In the genomic region with DNA sequence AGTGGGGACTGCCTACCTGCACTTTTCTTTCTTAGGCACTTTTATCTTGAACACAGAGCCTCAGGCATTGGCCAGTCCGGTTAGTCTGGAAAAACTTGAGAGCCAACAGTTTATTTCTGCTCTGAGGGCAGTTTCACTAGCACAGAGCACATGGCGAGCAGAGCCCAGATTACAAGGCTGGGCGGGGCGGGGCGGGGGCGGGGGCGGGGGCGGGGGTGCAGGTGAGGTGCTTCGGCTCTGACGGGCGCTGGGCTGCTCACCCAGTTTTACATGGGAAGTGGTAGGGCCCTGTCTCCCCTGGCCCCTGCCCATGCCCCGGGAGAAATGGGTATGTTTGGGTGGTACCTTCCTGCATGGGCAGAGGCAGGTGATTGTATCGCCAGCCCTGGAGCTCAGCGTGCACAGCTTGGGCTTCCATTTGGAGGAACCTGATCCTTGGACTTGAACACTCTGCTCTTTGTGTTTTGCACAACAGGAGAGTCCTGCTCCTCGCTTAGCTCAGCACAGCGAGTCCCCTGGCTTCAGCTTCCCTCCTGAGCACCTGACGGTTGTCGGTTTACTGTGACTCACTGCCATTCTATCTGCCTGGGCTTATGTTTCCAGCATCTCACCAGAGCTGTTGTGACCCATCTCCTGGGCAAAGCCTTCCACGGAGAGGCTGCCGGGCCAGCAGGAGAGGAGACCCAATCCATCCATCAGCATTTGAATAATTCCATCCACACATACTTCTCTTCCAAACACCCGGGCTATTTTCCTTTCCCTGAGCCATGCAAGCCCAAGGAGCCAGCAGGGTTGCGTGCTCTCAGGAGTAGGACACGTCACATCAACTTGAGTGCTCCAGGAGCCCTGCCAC, we compare ENCODE assay signal across 1 cellular context.
TF ChIP-seq lines count a peak whose summit lies in the region.

No MANE protein-coding gene starts in this region.

TF ChIP-seq in HepG2, 621 proteins besides CTCF, POLR2A, EP300 and RAD21 (continued from another document and continues in another):
- TF ChIP-seq, protein P1, sequence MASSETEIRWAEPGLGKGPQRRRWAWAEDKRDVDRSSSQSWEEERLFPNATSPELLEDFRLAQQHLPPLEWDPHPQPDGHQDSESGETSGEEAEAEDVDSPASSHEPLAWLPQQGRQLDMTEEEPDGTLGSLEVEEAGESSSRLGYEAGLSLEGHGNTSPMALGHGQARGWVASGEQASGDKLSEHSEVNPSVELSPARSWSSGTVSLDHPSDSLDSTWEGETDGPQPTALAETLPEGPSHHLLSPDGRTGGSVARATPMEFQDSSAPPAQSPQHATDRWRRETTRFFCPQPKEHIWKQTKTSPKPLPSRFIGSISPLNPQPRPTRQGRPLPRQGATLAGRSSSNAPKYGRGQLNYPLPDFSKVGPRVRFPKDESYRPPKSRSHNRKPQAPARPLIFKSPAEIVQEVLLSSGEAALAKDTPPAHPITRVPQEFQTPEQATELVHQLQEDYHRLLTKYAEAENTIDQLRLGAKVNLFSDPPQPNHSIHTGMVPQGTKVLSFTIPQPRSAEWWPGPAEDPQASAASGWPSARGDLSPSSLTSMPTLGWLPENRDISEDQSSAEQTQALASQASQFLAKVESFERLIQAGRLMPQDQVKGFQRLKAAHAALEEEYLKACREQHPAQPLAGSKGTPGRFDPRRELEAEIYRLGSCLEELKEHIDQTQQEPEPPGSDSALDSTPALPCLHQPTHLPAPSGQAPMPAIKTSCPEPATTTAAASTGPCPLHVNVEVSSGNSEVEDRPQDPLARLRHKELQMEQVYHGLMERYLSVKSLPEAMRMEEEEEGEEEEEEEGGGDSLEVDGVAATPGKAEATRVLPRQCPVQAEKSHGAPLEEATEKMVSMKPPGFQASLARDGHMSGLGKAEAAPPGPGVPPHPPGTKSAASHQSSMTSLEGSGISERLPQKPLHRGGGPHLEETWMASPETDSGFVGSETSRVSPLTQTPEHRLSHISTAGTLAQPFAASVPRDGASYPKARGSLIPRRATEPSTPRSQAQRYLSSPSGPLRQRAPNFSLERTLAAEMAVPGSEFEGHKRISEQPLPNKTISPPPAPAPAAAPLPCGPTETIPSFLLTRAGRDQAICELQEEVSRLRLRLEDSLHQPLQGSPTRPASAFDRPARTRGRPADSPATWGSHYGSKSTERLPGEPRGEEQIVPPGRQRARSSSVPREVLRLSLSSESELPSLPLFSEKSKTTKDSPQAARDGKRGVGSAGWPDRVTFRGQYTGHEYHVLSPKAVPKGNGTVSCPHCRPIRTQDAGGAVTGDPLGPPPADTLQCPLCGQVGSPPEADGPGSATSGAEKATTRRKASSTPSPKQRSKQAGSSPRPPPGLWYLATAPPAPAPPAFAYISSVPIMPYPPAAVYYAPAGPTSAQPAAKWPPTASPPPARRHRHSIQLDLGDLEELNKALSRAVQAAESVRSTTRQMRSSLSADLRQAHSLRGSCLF (CRISPR knock-in tag; IDR thresholded peaks at IDR 0.05; ENCODE audit: borderline replicate concordance), result no peak
- TF ChIP-seq ZBTB10 (CRISPR knock-in tag; IDR thresholded peaks at IDR 0.05; ENCODE audit: borderline replicate concordance), result no peak
- peak; percentile 26; the same call in 1 of the 2 replicates for TF ChIP-seq ZBED4 (CRISPR knock-in tag; IDR thresholded peaks at IDR 0.05; ENCODE audit: borderline replicate concordance)
- TF ChIP-seq ARID2 (CRISPR knock-in tag; IDR thresholded peaks at IDR 0.05; ENCODE audit: borderline replicate concordance), result no peak
- TF ChIP-seq POGZ (CRISPR knock-in tag; IDR thresholded peaks at IDR 0.05), result peak; percentile 68
- TF ChIP-seq ATF6 (CRISPR knock-in tag; conservative IDR thresholded peaks at IDR 0.05), result no peak
- peak; percentile 27; the same call in 1 of the 2 replicates for TF ChIP-seq NFKB2 (CRISPR knock-in tag; IDR thresholded peaks at IDR 0.05; ENCODE audit: borderline replicate concordance)
- no peak for TF ChIP-seq EHMT2 (IDR thresholded peaks at IDR 0.05; ENCODE audit: borderline replicate concordance, low read depth, low read length)
- no peak for TF ChIP-seq ZNF326 (CRISPR knock-in tag; IDR thresholded peaks at IDR 0.05; ENCODE audit: borderline replicate concordance)
- no peak for TF ChIP-seq SOX6 (IDR thresholded peaks at IDR 0.05)
- TF ChIP-seq SOX6 (CRISPR knock-in tag; IDR thresholded peaks at IDR 0.05), result peak; percentile 68
- TF ChIP-seq HOMEZ (CRISPR knock-in tag; IDR thresholded peaks at IDR 0.05; ENCODE audit: low read depth), result 0 out of 2 replicates have a peak, but pooled peaks have one; percentile 24
- TF ChIP-seq HDAC2 (CRISPR knock-in tag; IDR thresholded peaks at IDR 0.05), result peak; percentile 65; the same call in 1 of the 2 replicates
- TF ChIP-seq, protein P2, sequence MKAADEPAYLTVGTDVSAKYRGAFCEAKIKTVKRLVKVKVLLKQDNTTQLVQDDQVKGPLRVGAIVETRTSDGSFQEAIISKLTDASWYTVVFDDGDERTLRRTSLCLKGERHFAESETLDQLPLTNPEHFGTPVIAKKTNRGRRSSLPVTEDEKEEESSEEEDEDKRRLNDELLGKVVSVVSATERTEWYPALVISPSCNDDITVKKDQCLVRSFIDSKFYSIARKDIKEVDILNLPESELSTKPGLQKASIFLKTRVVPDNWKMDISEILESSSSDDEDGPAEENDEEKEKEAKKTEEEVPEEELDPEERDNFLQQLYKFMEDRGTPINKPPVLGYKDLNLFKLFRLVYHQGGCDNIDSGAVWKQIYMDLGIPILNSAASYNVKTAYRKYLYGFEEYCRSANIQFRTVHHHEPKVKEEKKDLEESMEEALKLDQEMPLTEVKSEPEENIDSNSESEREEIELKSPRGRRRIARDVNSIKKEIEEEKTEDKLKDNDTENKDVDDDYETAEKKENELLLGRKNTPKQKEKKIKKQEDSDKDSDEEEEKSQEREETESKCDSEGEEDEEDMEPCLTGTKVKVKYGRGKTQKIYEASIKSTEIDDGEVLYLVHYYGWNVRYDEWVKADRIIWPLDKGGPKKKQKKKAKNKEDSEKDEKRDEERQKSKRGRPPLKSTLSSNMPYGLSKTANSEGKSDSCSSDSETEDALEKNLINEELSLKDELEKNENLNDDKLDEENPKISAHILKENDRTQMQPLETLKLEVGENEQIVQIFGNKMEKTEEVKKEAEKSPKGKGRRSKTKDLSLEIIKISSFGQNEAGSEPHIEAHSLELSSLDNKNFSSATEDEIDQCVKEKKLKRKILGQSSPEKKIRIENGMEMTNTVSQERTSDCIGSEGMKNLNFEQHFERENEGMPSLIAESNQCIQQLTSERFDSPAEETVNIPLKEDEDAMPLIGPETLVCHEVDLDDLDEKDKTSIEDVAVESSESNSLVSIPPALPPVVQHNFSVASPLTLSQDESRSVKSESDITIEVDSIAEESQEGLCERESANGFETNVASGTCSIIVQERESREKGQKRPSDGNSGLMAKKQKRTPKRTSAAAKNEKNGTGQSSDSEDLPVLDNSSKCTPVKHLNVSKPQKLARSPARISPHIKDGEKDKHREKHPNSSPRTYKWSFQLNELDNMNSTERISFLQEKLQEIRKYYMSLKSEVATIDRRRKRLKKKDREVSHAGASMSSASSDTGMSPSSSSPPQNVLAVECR (CRISPR knock-in tag; IDR thresholded peaks at IDR 0.05; ENCODE audit: borderline replicate concordance), result peak; percentile 55; the same call in 1 of the 2 replicates
- peak; percentile 7; the same call in 1 of the 2 replicates for TF ChIP-seq ETV5 (CRISPR knock-in tag; IDR thresholded peaks at IDR 0.05; ENCODE audit: borderline replicate concordance)
- TF ChIP-seq ZNF670 (CRISPR knock-in tag; IDR thresholded peaks at IDR 0.05; ENCODE audit: borderline replicate concordance), result 0 out of 2 replicates have a peak, but pooled peaks have one; percentile 35
- no peak for TF ChIP-seq GPN1 (CRISPR knock-in tag; IDR thresholded peaks at IDR 0.05; ENCODE audit: borderline replicate concordance)
- TF ChIP-seq ZNF33A (CRISPR knock-in tag; IDR thresholded peaks at IDR 0.05; ENCODE audit: borderline replicate concordance), result no peak
- no peak for TF ChIP-seq SMAD1 (CRISPR knock-in tag; IDR thresholded peaks at IDR 0.05; ENCODE audit: borderline replicate concordance, low read depth)
- TF ChIP-seq ZBTB20 (CRISPR knock-in tag; IDR thresholded peaks at IDR 0.05; ENCODE audit: borderline replicate concordance, low read depth), result no peak
- TF ChIP-seq ZNF274 (CRISPR knock-in tag; IDR thresholded peaks at IDR 0.05), result no peak
- TF ChIP-seq HIVEP1 (CRISPR knock-in tag; IDR thresholded peaks at IDR 0.05), result peak; percentile 59; the same call in 1 of the 2 replicates
- peak; percentile 87 for TF ChIP-seq FOSL2 (CRISPR knock-in tag; IDR thresholded peaks at IDR 0.05)
- no peak for TF ChIP-seq LCORL (IDR thresholded peaks at IDR 0.05)
- peak; percentile 72 for TF ChIP-seq LCORL (CRISPR knock-in tag; IDR thresholded peaks at IDR 0.05)
- TF ChIP-seq, protein P3, sequence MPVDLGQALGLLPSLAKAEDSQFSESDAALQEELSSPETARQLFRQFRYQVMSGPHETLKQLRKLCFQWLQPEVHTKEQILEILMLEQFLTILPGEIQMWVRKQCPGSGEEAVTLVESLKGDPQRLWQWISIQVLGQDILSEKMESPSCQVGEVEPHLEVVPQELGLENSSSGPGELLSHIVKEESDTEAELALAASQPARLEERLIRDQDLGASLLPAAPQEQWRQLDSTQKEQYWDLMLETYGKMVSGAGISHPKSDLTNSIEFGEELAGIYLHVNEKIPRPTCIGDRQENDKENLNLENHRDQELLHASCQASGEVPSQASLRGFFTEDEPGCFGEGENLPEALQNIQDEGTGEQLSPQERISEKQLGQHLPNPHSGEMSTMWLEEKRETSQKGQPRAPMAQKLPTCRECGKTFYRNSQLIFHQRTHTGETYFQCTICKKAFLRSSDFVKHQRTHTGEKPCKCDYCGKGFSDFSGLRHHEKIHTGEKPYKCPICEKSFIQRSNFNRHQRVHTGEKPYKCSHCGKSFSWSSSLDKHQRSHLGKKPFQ (CRISPR knock-in tag; IDR thresholded peaks at IDR 0.05; ENCODE audit: insufficient replicate concordance), result no peak
- TF ChIP-seq NKX3-1 (CRISPR knock-in tag; IDR thresholded peaks at IDR 0.05), result no peak
- TF ChIP-seq MXD3 (CRISPR knock-in tag; IDR thresholded peaks at IDR 0.05), result no peak
- no peak for TF ChIP-seq RFX3 (CRISPR knock-in tag; IDR thresholded peaks at IDR 0.05)
